1 cellular context compared by ENCODE assay signal in the genomic region with DNA sequence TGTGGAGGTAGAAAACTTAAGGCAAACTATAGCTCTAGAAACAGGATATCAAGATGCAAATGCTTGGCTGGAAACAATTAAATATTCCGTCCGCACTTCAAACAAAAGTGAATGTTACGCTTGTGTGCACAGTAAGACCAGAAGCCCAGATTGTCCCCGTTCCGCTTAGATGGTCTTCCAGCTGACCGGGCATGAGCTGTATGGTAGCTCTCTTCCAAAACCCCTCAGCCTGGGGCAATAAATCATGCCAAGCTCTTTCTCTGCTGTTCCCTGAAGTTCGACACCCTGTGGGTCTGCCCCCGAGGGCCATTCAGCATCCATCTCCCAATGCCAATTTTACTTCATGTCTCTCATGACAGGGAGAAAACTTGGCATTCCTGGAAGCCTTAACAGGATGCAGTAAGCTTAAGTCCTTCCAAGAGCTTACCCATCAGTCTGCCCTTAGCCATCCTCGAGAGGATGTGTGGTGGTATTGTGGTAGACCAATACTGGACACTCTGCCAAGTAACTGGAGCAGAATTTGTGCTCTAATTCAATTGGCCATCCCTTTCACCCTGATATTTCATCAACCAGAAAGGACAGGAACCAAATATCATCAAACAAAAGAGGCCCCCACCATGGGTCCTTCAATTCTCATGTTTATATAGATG.
TF ChIP-seq lines count a peak whose summit lies in the region.

No MANE protein-coding gene starts in this region.

TF ChIP-seq in H1, 55 proteins besides CTCF, POLR2A, EP300 and RAD21 (continued from another document):
- no peak for TF ChIP-seq SIN3A (conservative IDR thresholded peaks at IDR 0.05 in 1 of 2, IDR thresholded peaks at IDR 0.05 in 1 of 2; ENCODE audit: low read depth in 1 of 2, low read length in 2 of 2)
- TF ChIP-seq MAFK (IDR thresholded peaks at IDR 0.05; ENCODE audit: low read depth, low read length) = no peak
- no peak for TF ChIP-seq SP4 (IDR thresholded peaks at IDR 0.05; ENCODE audit: low read length)
- no peak for TF ChIP-seq SAP30 (IDR thresholded peaks at IDR 0.05; ENCODE audit: insufficient read depth, insufficient replicate concordance, low read length)
- TF ChIP-seq NANOG (IDR thresholded peaks at IDR 0.05; ENCODE audit: insufficient read depth, low read depth, low read length, poor library complexity, severe bottlenecking) = no peak
- no peak for TF ChIP-seq CHD2 (IDR thresholded peaks at IDR 0.05; ENCODE audit: low read length)
- TF ChIP-seq JUND (IDR thresholded peaks at IDR 0.05; ENCODE audit: low read length) = no peak
- TF ChIP-seq TAF7 (optimal IDR thresholded peaks at IDR 0.05; ENCODE audit: borderline replicate concordance, low read depth, low read length) = no peak
- no peak for TF ChIP-seq RBBP5 (IDR thresholded peaks at IDR 0.05; ENCODE audit: borderline replicate concordance, low read depth, low read length)
- no peak for TF ChIP-seq SIX5 (IDR thresholded peaks at IDR 0.05; ENCODE audit: low read depth, low read length)
- TF ChIP-seq SP1 (IDR thresholded peaks at IDR 0.05; ENCODE audit: low read depth, low read length) = no peak
TF ChIP-seq in H1: peak in this region for 0.
